ENCODE assay signal across 8 cellular contexts in the genomic region with DNA sequence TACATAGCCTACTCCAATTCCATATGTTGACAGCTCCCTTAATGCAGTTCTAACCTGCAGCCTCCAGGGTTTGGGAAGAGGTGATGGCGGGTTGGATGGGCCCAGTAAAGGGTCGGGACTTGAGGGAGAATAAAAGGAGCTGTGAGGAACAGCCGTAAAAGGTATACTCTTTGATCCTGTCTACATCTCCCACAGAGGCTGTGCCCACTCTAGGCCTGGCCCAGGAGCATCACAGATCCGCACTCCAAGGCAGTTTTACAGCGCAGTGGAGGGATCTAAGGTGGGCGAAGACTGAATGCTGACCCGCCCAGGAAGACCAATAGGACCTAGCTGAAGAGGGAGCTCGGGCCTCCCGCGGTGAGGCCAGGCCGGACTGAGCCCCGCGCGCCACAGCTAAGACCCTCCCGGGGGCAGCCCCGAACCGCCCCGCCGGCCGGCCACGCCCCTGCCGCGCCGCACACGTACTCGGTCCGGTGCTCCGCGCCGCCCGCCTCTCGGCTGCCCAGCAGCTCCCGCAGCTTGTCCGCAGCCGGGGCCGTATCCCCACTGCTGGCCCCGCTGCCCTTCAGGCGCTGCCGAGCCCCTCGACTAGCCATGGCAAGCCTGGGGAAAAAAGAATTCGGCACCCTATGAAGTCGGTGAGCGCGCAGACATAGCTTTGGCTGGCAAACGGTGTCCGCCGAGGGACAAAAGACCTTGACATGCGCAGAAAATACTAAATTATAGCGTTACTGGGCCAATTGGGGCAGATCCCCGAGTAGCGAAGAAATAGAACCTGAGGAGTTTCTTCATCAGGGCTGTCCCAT. TPM values are rescaled to one million over a fixed set of nuclear protein-coding genes. Genes with fewer than 3 reads are reported as not detected.
DNase-seq lines count a peak whose midpoint lies in the region; ATAC-seq and TF ChIP-seq lines count a peak whose summit lies in the region.

Gene ALG9, minus strand, starts transcription at position 695 of the 806 bp plus-strand sequence. Its CDS starts 99 bp downstream, at position 596.

- H3K36me3 Mint-ChIP-seq in activated T-cell treated with anti-CD3 and anti-CD28 coated beads, Interleukin-2, amount 50 U/mL, for 24 hours (ENCODE audit: low read depth), result peaks cover 51% of the 10 kb centered on the region
- H3K36me3 Mint-ChIP-seq in stimulated activated effector memory CD8-positive, alpha-beta T cell treated with anti-CD3 and anti-CD28 coated beads, Interleukin-12 subunit alpha, Interleukin-12 subunit beta, amount 100 ng/mL, for 72 hours, result peaks cover 55% of the 10 kb centered on the region

- intact Hi-C loops in esophagus muscularis mucosa (cut with DNase I), result loop anchor here (10.0 kb wide), 1 partner anchor 214 kb away; the partner anchor contains the start of genes SDHD and TIMM8B

- H3K27ac Mint-ChIP-seq in activated T-cell treated with anti-CD3 and anti-CD28 coated beads, Interleukin-2, amount 50 U/mL, for 24 hours, result peak within 1 kb of the TSS; percentile 91
- H3K27ac Mint-ChIP-seq in stimulated activated effector memory CD8-positive, alpha-beta T cell treated with anti-CD3 and anti-CD28 coated beads, Interleukin-12 subunit alpha, Interleukin-12 subunit beta, amount 100 ng/mL, for 72 hours, result peak within 1 kb of the TSS; percentile 91

- TF ChIP-seq POLR2A in esophagus muscularis mucosa (IDR thresholded peaks at IDR 0.05; ENCODE audit: low read depth), result no peak

- peak within 1 kb of the TSS; percentile 79 for H3K9ac ChIP-seq in HUES6 (ENCODE audit: low read length)

- H3K9me3 ChIP-seq in HUES6 (ENCODE audit: control insufficient read depth, insufficient read depth, low read depth, low read length), result no peaks in the 10 kb centered on the region
- H3K9me3 ChIP-seq in esophagus muscularis mucosa, result no peaks in the 10 kb centered on the region

- H3K4me3 ChIP-seq in HUES6 (ENCODE audit: low read depth, low read length), result peak within 1 kb of the TSS; percentile 87
- H3K4me3 ChIP-seq in esophagus muscularis mucosa, result peak within 1 kb of the TSS; percentile 86 to 98 (median 97)

- peak in 2 of 3 experiments; percentile 36 to 40 for TF ChIP-seq CTCF in esophagus muscularis mucosa (IDR thresholded peaks at IDR 0.05)

- H3K27ac ChIP-seq in HUES6 (ENCODE audit: low read depth, low read length) (no peak within 1 kb of the TSS; the same call in 1 of the 2 replicates), esophagus muscularis mucosa (replicated peaks in 1 of 4) (peak within 1 kb of the TSS; percentile 91 to 96 (median 92))

- H3K4me3 Mint-ChIP-seq in activated T-cell treated with anti-CD3 and anti-CD28 coated beads, Interleukin-2, amount 50 U/mL, for 24 hours, result peak within 1 kb of the TSS; percentile 92
- H3K4me3 Mint-ChIP-seq in stimulated activated effector memory CD8-positive, alpha-beta T cell treated with anti-CD3 and anti-CD28 coated beads, Interleukin-12 subunit alpha, Interleukin-12 subunit beta, amount 100 ng/mL, for 72 hours, result peak within 1 kb of the TSS; percentile 88

- peaks cover 19% of the 10 kb centered on the region for H3K36me3 ChIP-seq in HUES6 (ENCODE audit: control insufficient read depth, insufficient read depth, low read length)
- peaks cover 11 to 43% (median 27%) of the 10 kb centered on the region in 4 donors for H3K36me3 ChIP-seq in esophagus muscularis mucosa

- H3K27me3 ChIP-seq in HUES6 (ENCODE audit: control insufficient read depth, insufficient read depth, low read length) (no peaks in the 10 kb centered on the region), esophagus muscularis mucosa (no peaks in the 10 kb centered on the region)

- peak; percentile 89 for ATAC-seq in GM21390 (IDR thresholded peaks at IDR 0.05; ENCODE audit: unreplicated experiment)
- ATAC-seq in stimulated activated effector memory CD8-positive, alpha-beta T cell treated with anti-CD3 and anti-CD28 coated beads, Interleukin-12 subunit alpha, Interleukin-12 subunit beta, amount 100 ng/mL, for 72 hours, result peak; percentile 92

- no peaks in the 10 kb centered on the region for H3K27me3 Mint-ChIP-seq in activated T-cell treated with anti-CD3 and anti-CD28 coated beads, Interleukin-2, amount 50 U/mL, for 24 hours

- peaks cover 34% of the 10 kb centered on the region for H3K4me1 Mint-ChIP-seq in activated T-cell treated with anti-CD3 and anti-CD28 coated beads, Interleukin-2, amount 50 U/mL, for 24 hours (ENCODE audit: low read depth)
- H3K4me1 Mint-ChIP-seq in stimulated activated effector memory CD8-positive, alpha-beta T cell treated with anti-CD3 and anti-CD28 coated beads, Interleukin-12 subunit alpha, Interleukin-12 subunit beta, amount 100 ng/mL, for 72 hours, result peaks cover 32% of the 10 kb centered on the region

- under 1% methylated on average over 22 of the region's 51 CpGs for WGBS in esophagus muscularis mucosa

- TF ChIP-seq EP300 in esophagus muscularis mucosa (IDR thresholded peaks at IDR 0.05), result no peak

- DNase-seq in DMS 273 treated with DMSO at 0.1 percent for 48 hours (lab: John Stamatoyannopoulos, UW) (peak; percentile 52), OCI-M2 (lab: John Stamatoyannopoulos, UW; ENCODE audit: unreplicated experiment) (peak; percentile 20), esophagus muscularis mucosa (ENCODE audit: extremely low spot score) (peak; percentile 93), myocyte (ENCODE audit: low read depth) (peak; percentile 88)
- DNase-seq in activated T-cell treated with anti-CD3 and anti-CD28 coated beads, Interleukin-2, amount 50 U/mL, for 24 hours, result peak; percentile 94
- DNase-seq in stimulated activated effector memory CD8-positive, alpha-beta T cell treated with anti-CD3 and anti-CD28 coated beads, Interleukin-12 subunit alpha, Interleukin-12 subunit beta, amount 100 ng/mL, for 72 hours (ENCODE audit: low spot score in 2 of 2), result peak; percentile 77 to 95

- no peaks in the 10 kb centered on the region for H3K9me3 Mint-ChIP-seq in activated T-cell treated with anti-CD3 and anti-CD28 coated beads, Interleukin-2, amount 50 U/mL, for 24 hours
- H3K9me3 Mint-ChIP-seq in stimulated activated effector memory CD8-positive, alpha-beta T cell treated with anti-CD3 and anti-CD28 coated beads, Interleukin-12 subunit alpha, Interleukin-12 subunit beta, amount 100 ng/mL, for 72 hours, result no peaks in the 10 kb centered on the region

- H3K4me1 ChIP-seq in HUES6 (ENCODE audit: control insufficient read depth, insufficient read depth, low read length) (peaks cover 8% of the 10 kb centered on the region; the same call in 1 of the 2 replicates), esophagus muscularis mucosa (peaks cover 7 to 26% (median 22%) of the 10 kb centered on the region in 4 donors)

RNA-seq across cellular contexts. Expression of gene ALG9, which starts in this region (rescaled TPM):
- 10 to 100 TPM; 18.4 to 24.1 (median 22.1) TPM for total RNA-seq in esophagus muscularis mucosa
- 27.8 and 33.0 TPM in 2 replicates for total RNA-seq in myocyte
- polyA plus RNA-seq in myocyte (2012), result 20.6 TPM

Comparison
In these comparisons a context has a peak if more than half of its experiments do, and no peak if none do; other contexts are left out.
1. DNase-seq: peak in every context shown above with its lines; median percentile 94 in activated T-cell treated with anti-CD3 and anti-CD28 coated beads, Interleukin-2, amount 50 U/mL, for 24 hours; 93 in esophagus muscularis mucosa; 88 in myocyte; 86 in stimulated activated effector memory CD8-positive, alpha-beta T cell treated with anti-CD3 and anti-CD28 coated beads, Interleukin-12 subunit alpha, Interleukin-12 subunit beta, amount 100 ng/mL, for 72 hours; 52 in DMS 273 treated with DMSO at 0.1 percent for 48 hours; 20 in OCI-M2.